Comparison of ENCODE assay signal across 8 cellular contexts in the genomic region with DNA sequence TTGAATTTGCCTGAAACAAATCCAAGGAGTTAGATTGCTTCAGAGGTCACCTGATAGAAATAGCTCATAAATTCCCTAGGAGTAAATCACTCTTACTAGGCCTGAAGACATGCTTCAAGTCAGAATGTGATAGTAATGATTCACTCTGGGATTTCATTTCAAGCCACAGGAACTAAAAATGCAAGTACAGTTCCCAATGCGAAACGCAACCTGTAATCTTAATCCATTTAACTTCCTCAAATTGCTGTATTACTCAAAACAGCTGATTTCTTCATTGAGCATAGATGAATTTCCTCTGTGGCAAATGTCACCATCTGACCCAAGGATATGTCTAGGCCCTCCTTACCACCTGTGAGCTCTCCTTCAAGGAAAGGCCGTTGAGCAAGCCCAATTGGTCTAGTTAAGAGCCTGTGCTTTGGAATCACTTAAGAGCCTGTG. TPM values are rescaled to one million over a fixed set of nuclear protein-coding genes. Genes with fewer than 3 reads are reported as not detected.
DNase-seq lines count a peak whose midpoint lies in the region; ATAC-seq and TF ChIP-seq lines count a peak whose summit lies in the region.

No MANE protein-coding gene starts in this region.

- no peak overlapping the region for H3K27ac ChIP-seq in parathyroid adenoma
- no peak overlapping the region for H3K27ac ChIP-seq in sigmoid colon

- peaks cover 27% of the 10 kb centered on the region for H3K27me3 Mint-ChIP-seq in activated CD8-positive, alpha-beta memory T cell treated with anti-CD3 and anti-CD28 coated beads, Interleukin-2, amount 10 ng/mL, durations not matched to agents 7 days and 5 days
- no peaks in the 10 kb centered on the region for H3K27me3 Mint-ChIP-seq in glutamatergic neuron (ENCODE audit: unreplicated experiment)

- H3K4me3 Mint-ChIP-seq in activated CD8-positive, alpha-beta memory T cell treated with anti-CD3 and anti-CD28 coated beads, Interleukin-2, amount 10 ng/mL, durations not matched to agents 7 days and 5 days, result no peak overlapping the region
- no peak overlapping the region for H3K4me3 Mint-ChIP-seq in glutamatergic neuron (ENCODE audit: unreplicated experiment)

- 61 to 77% methylated on average over 3 of the region's 3 CpGs for WGBS in sigmoid colon, 2 donors

- H3K27me3 ChIP-seq in parathyroid adenoma (ENCODE audit: control insufficient read depth, insufficient read depth, low read length) (no peaks in the 10 kb centered on the region), sigmoid colon (no peaks in the 10 kb centered on the region)

- TF ChIP-seq CTCF in parathyroid adenoma (IDR thresholded peaks at IDR 0.05), result no peak
- TF ChIP-seq CTCF in sigmoid colon (IDR thresholded peaks at IDR 0.05), result no peak
- no peak for TF ChIP-seq CTCF in glutamatergic neuron (IDR thresholded peaks at IDR 0.05; ENCODE audit: partially characterized antibody, unreplicated experiment)

- intact Hi-C loops in sigmoid colon (cut with DNase I), result no loop called here

- H3K4me1 ChIP-seq in parathyroid adenoma, result peaks cover 14% of the 10 kb centered on the region
- H3K4me1 ChIP-seq in sigmoid colon, result no peaks in the 10 kb centered on the region

- no peak overlapping the region for H3K9ac ChIP-seq in parathyroid adenoma

- DNase-seq in activated CD8-positive, alpha-beta memory T cell treated with anti-CD3 and anti-CD28 coated beads, Interleukin-2, amount 10 ng/mL, durations not matched to agents 7 days and 5 days, result no peak
- no peak for DNase-seq in activated CD8-positive, alpha-beta memory T cell treated with anti-CD3 and anti-CD28 coated beads for 24 hours
- peak; percentile 80 for DNase-seq in SIG-M5 treated with dmso at 0.1 percent for 504 hours (lab: John Stamatoyannopoulos, UW; ENCODE audit: unreplicated experiment)
- DNase-seq in sigmoid colon, result no peak
- no peak for DNase-seq in NCI-H2196 treated with DMSO at 0.1 percent for 48 hours (lab: John Stamatoyannopoulos, UW; ENCODE audit: unreplicated experiment)
- no peak for DNase-seq in glutamatergic neuron

- TF ChIP-seq EP300 in sigmoid colon (IDR thresholded peaks at IDR 0.05), result no peak

- no peaks in the 10 kb centered on the region for H3K9me3 Mint-ChIP-seq in activated CD8-positive, alpha-beta memory T cell treated with anti-CD3 and anti-CD28 coated beads, Interleukin-2, amount 10 ng/mL, durations not matched to agents 7 days and 5 days (ENCODE audit: low read depth)
- no peaks in the 10 kb centered on the region for H3K9me3 Mint-ChIP-seq in glutamatergic neuron (ENCODE audit: unreplicated experiment)

- no peak for TF ChIP-seq POLR2A in sigmoid colon (IDR thresholded peaks at IDR 0.05)

- no peaks in the 10 kb centered on the region for H3K36me3 Mint-ChIP-seq in activated CD8-positive, alpha-beta memory T cell treated with anti-CD3 and anti-CD28 coated beads, Interleukin-2, amount 10 ng/mL, durations not matched to agents 7 days and 5 days
- H3K36me3 Mint-ChIP-seq in glutamatergic neuron (ENCODE audit: unreplicated experiment), result no peaks in the 10 kb centered on the region

- no peaks in the 10 kb centered on the region for H3K79me2 ChIP-seq in parathyroid adenoma

- CTCF ChIA-PET in activated CD8-positive, alpha-beta memory T cell treated with anti-CD3 and anti-CD28 coated beads, Interleukin-2, amount 10 ng/mL, durations not matched to agents 7 days and 5 days (lab: Charles Lee), result no interaction called here

- peaks cover 4% of the 10 kb centered on the region for H3K4me1 Mint-ChIP-seq in activated CD8-positive, alpha-beta memory T cell treated with anti-CD3 and anti-CD28 coated beads, Interleukin-2, amount 10 ng/mL, durations not matched to agents 7 days and 5 days
- no peaks in the 10 kb centered on the region for H3K4me1 Mint-ChIP-seq in glutamatergic neuron (ENCODE audit: low read depth, unreplicated experiment)

- no peaks in the 10 kb centered on the region for H3K36me3 ChIP-seq in parathyroid adenoma (ENCODE audit: control insufficient read depth, insufficient read depth, low read length)
- H3K36me3 ChIP-seq in sigmoid colon, result no peaks in the 10 kb centered on the region

- peak; percentile 36 for ATAC-seq in activated CD8-positive, alpha-beta memory T cell treated with anti-CD3 and anti-CD28 coated beads, Interleukin-2, amount 10 ng/mL, durations not matched to agents 7 days and 5 days
- ATAC-seq in HG02981 (IDR thresholded peaks at IDR 0.05; ENCODE audit: unreplicated experiment), result peak; percentile 80

- H3K4me3 ChIP-seq in parathyroid adenoma (ENCODE audit: low read depth, low read length), result no peak overlapping the region
- no peak overlapping the region for H3K4me3 ChIP-seq in sigmoid colon

- H3K9me3 ChIP-seq in parathyroid adenoma (ENCODE audit: control insufficient read depth, low read length), result no peaks in the 10 kb centered on the region
- H3K9me3 ChIP-seq in sigmoid colon, result no peaks in the 10 kb centered on the region

- peak overlapping the region; percentile 34 for H2AFZ ChIP-seq in parathyroid adenoma

- no peak overlapping the region for H3K4me2 ChIP-seq in parathyroid adenoma (ENCODE audit: low read length)

- no peak overlapping the region for H3K27ac Mint-ChIP-seq in activated CD8-positive, alpha-beta memory T cell treated with anti-CD3 and anti-CD28 coated beads, Interleukin-2, amount 10 ng/mL, durations not matched to agents 7 days and 5 days
- no peak overlapping the region for H3K27ac Mint-ChIP-seq in glutamatergic neuron (ENCODE audit: unreplicated experiment)

RNA-seq across cellular contexts. Expression of gene IL6ST, which starts 32.1 kb away (rescaled TPM):
- total RNA-seq in activated CD8-positive, alpha-beta memory T cell treated with anti-CD3 and anti-CD28 coated beads, Interleukin-2, amount 10 ng/mL, durations not matched to agents 7 days and 5 days, result 10 to 100 TPM; 17.9 to 24.7 TPM
- total RNA-seq in sigmoid colon (100 to 1,000 TPM; 206 to 373 (median 311) TPM), glutamatergic neuron (ENCODE audit: unreplicated experiment) (37.7 TPM)
- 10 to 100 TPM in 2 of 3 donors, 1 to 10 TPM in 1; 7.4 to 37.6 (median 12.0) TPM for polyA plus RNA-seq in sigmoid colon
